Comparison of ENCODE assay signal across 22 cellular contexts in genomic region chr7:36810476-36810875, GRCh38.
DNase-seq lines count a peak whose midpoint lies in the region; ATAC-seq and TF ChIP-seq lines count a peak whose summit lies in the region.
"Had no signal": no experiment of that assay in that cellular context is flagged by ENCODE, and none has a peak within 500 bp of the region (broad histone marks: within the 10 kb centered on the region; RNA-seq: fewer than 3 reads in every experiment).

No MANE protein-coding gene starts in this region.

- peaks cover 14% of the 10 kb centered on the region for H3K9me3 Mint-ChIP-seq in activated CD4-positive, alpha-beta T cell treated with anti-CD3 and anti-CD28 coated beads, Interleukin-2, amount 10 ng/mL, durations not matched to agents 24 days and 14 days
- peaks cover under 1% of the 10 kb centered on the region for H3K9me3 Mint-ChIP-seq in nephron progenitor cell
- H3K9me3 Mint-ChIP-seq: H9 had no signal

- intact Hi-C loops in activated CD4-positive, alpha-beta T cell treated with anti-CD3 and anti-CD28 coated beads, Interleukin-2, amount 10 ng/mL, durations not matched to agents 24 days and 14 days (cut with micrococcal nuclease) = no loop called here

- H3K36me3 Mint-ChIP-seq in activated CD4-positive, alpha-beta T cell treated with anti-CD3 and anti-CD28 coated beads, Interleukin-2, amount 10 ng/mL, durations not matched to agents 24 days and 14 days (ENCODE audit: low read depth) = peaks cover 2% of the 10 kb centered on the region
- no peaks in the 10 kb centered on the region for H3K36me3 Mint-ChIP-seq in nephron progenitor cell (ENCODE audit: low read depth)
- H3K36me3 Mint-ChIP-seq: CD14-positive monocyte had no signal

- H3K27me3 Mint-ChIP-seq in activated CD4-positive, alpha-beta T cell treated with anti-CD3 and anti-CD28 coated beads, Interleukin-2, amount 10 ng/mL, durations not matched to agents 24 days and 14 days = peaks cover 2% of the 10 kb centered on the region
- peaks cover 3% of the 10 kb centered on the region for H3K27me3 Mint-ChIP-seq in nephron progenitor cell (ENCODE audit: low read depth, poor library complexity)

- no peak for TF ChIP-seq CTCF in nephron progenitor cell (IDR thresholded peaks at IDR 0.05)

- no peak for ATAC-seq in HG03457 (IDR thresholded peaks at IDR 0.05; ENCODE audit: unreplicated experiment)
- ATAC-seq: A549, HepG2 had no signal

- peak; percentile 25 for DNase-seq in activated CD4-positive, alpha-beta T cell treated with anti-CD3 and anti-CD28 coated beads, Interleukin-2, amount 10 ng/mL, durations not matched to agents 24 days and 14 days
- no peak for DNase-seq in activated CD4-positive, alpha-beta T cell treated with anti-CD3 and anti-CD28 coated beads for 1 hour
- DNase-seq in NCI-H146 treated with DMSO at 0.1 percent for 48 hours (lab: John Stamatoyannopoulos, UW; ENCODE audit: unreplicated experiment) (peak; percentile 91), NCI-H774 (lab: John Stamatoyannopoulos, UW) (peak; percentile 38), nephron progenitor cell (no peak), hypothalamus (lab: John Stamatoyannopoulos, UW) (no peak)
- DNase-seq: GM23248; H9; HFFc6; KBM-7; NCI-H1092; NCI-H1694 treated with DMSO at 0.1 percent for 48 hours; NCI-H2227 treated with DMSO at 0.1 percent for 48 hours; NCI-H524; NK-92 treated with Interleukin-12 subunit alpha and Interleukin-12 subunit beta, amount 100 ng/mL, for 24 hours; SIG-M5; T-helper 1 cell had no signal

- H3K4me1 Mint-ChIP-seq in activated CD4-positive, alpha-beta T cell treated with anti-CD3 and anti-CD28 coated beads, Interleukin-2, amount 10 ng/mL, durations not matched to agents 24 days and 14 days = peaks cover 11% of the 10 kb centered on the region
- H3K4me1 Mint-ChIP-seq in nephron progenitor cell = peaks cover 12% of the 10 kb centered on the region
- H3K4me1 Mint-ChIP-seq: B cell had no signal

- H3K4me3 Mint-ChIP-seq in activated CD4-positive, alpha-beta T cell treated with anti-CD3 and anti-CD28 coated beads, Interleukin-2, amount 10 ng/mL, durations not matched to agents 24 days and 14 days = no peak overlapping the region
- H3K4me3 Mint-ChIP-seq in nephron progenitor cell = no peak overlapping the region
- H3K4me3 Mint-ChIP-seq: B cell, CD14-positive monocyte, H9, HFFc6 had no signal

- no peak overlapping the region for H3K27ac Mint-ChIP-seq in activated CD4-positive, alpha-beta T cell treated with anti-CD3 and anti-CD28 coated beads, Interleukin-2, amount 10 ng/mL, durations not matched to agents 24 days and 14 days
- H3K27ac Mint-ChIP-seq in nephron progenitor cell = no peak overlapping the region
- H3K27ac Mint-ChIP-seq: B cell, CD14-positive monocyte, H9, HFFc6 had no signal

Comparison
In these comparisons a context has a peak if more than half of its experiments do, and no peak if none do; other contexts are left out.
1. DNase-seq: peak in activated CD4-positive, alpha-beta T cell treated with anti-CD3 and anti-CD28 coated beads, Interleukin-2, amount 10 ng/mL, durations not matched to agents 24 days and 14 days (single experiment), NCI-H146 treated with DMSO at 0.1 percent for 48 hours (single experiment) and NCI-H774 (single experiment); none in activated CD4-positive, alpha-beta T cell treated with anti-CD3 and anti-CD28 coated beads for 1 hour (single experiment), nephron progenitor cell (single experiment) and hypothalamus (0 of 51).